14 cellular contexts compared by ENCODE assay signal in genomic region chr6:27141472-27142015, GRCh38.
DNase-seq lines count a peak whose midpoint lies in the region; ATAC-seq and TF ChIP-seq lines count a peak whose summit lies in the region.
"Had no signal": no experiment of that assay in that cellular context is flagged by ENCODE, and none has a peak within 500 bp of the region (broad histone marks: within the 10 kb centered on the region; RNA-seq: fewer than 3 reads in every experiment).

No MANE protein-coding gene starts in this region.

- peak overlapping the region; percentile 66 for H3K9ac ChIP-seq in HUES48 (ENCODE audit: low read depth, low read length)

- TF ChIP-seq CTCF in activated B cell treated with CpG ODN at 0.5 μM for 24 hours (IDR thresholded peaks at IDR 0.05), result no peak

- H3K4me1 Mint-ChIP-seq in activated B cell treated with CpG ODN at 0.5 μM for 24 hours, result peaks cover 59% of the 10 kb centered on the region
- H3K4me1 Mint-ChIP-seq in naive thymus-derived CD4-positive, alpha-beta T cell, result peaks cover 29 to 64% (median 52%) of the 10 kb centered on the region in 7 donors

- ATAC-seq in activated B cell treated with CpG ODN at 0.5 μM for 24 hours (ENCODE audit: low read depth), result no peak
- ATAC-seq in naive thymus-derived CD4-positive, alpha-beta T cell, result no peak
- no peak for ATAC-seq in GM21576 (IDR thresholded peaks at IDR 0.05; ENCODE audit: unreplicated experiment)
- ATAC-seq: left colon had no signal

- CTCF ChIA-PET in activated B cell treated with CpG ODN at 0.5 μM for 24 hours (lab: Charles Lee), result no interaction called here
- CTCF ChIA-PET in naive thymus-derived CD4-positive, alpha-beta T cell (lab: Charles Lee), result no interaction called here

- H3K27me3 Mint-ChIP-seq in activated B cell treated with CpG ODN at 0.5 μM for 24 hours, result no peaks in the 10 kb centered on the region
- H3K27me3 Mint-ChIP-seq in naive thymus-derived CD4-positive, alpha-beta T cell, result no peaks in the 10 kb centered on the region

- H3K27me3 ChIP-seq in HUES48 (ENCODE audit: control insufficient read depth, insufficient read depth, low read length), result no peaks in the 10 kb centered on the region
- H3K27me3 ChIP-seq in naive thymus-derived CD4-positive, alpha-beta T cell (ENCODE audit: control insufficient read depth in 2 of 2, insufficient read depth in 2 of 2, low read length in 2 of 2), result no peaks in the 10 kb centered on the region

- POLR2A ChIA-PET in activated B cell treated with CpG ODN at 0.5 μM for 24 hours (lab: Charles Lee), result interaction anchor here (0.7 to 3.3 kb wide), 3 partner anchors 10 to 1121 kb away, joined by 3 to 15 read pairs (median 5); a partner anchor contains a TSS
- POLR2A ChIA-PET in naive thymus-derived CD4-positive, alpha-beta T cell (lab: Charles Lee), result interaction anchor here (2.1 to 23.3 kb wide), 2 partner anchors 11 to 1086 kb away, joined by 9 to 795 read pairs; a partner anchor contains a TSS

- H3K27ac ChIP-seq in HUES48 (ENCODE audit: low read depth, low read length), result peak overlapping the region; percentile 48
- no peak overlapping the region for H3K27ac ChIP-seq in naive thymus-derived CD4-positive, alpha-beta T cell (ENCODE audit: low read depth, low read length)
- H3K27ac ChIP-seq: prostate gland had no signal

- H3K36me3 ChIP-seq in HUES48 (ENCODE audit: control insufficient read depth, insufficient read depth, low read length), result peaks cover 33% of the 10 kb centered on the region
- peaks cover 0 to 3% (median 0%) of the 10 kb centered on the region in 3 experiments for H3K36me3 ChIP-seq in naive thymus-derived CD4-positive, alpha-beta T cell (ENCODE audit: control insufficient read depth in 2 of 3, insufficient read depth in 3 of 3, low read length in 3 of 3)
- H3K36me3 ChIP-seq: prostate gland had no signal

- DNase-seq in NCI-H748 (lab: John Stamatoyannopoulos, UW; ENCODE audit: unreplicated experiment) (peak; percentile 31), NCI-H748 treated with DMSO at 0.1 percent for 48 hours (lab: John Stamatoyannopoulos, UW) (no peak), activated B cell treated with CpG ODN at 0.5 μM for 24 hours (no peak), NCI-H2029 (lab: John Stamatoyannopoulos, UW) (no peak), AG08396 (ENCODE audit: low spot score) (no peak)
- DNase-seq in naive thymus-derived CD4-positive, alpha-beta T cell, result no peak
- DNase-seq: ACHN; activated CD8-positive, alpha-beta memory T cell treated with anti-CD3 and anti-CD28 coated beads, Interleukin-2, amount 50 U/mL, for 4 hours; GDM1; left colon; NCI-H226 had no signal

- H3K9me3 Mint-ChIP-seq in activated B cell treated with CpG ODN at 0.5 μM for 24 hours, result no peaks in the 10 kb centered on the region
- H3K9me3 Mint-ChIP-seq in naive thymus-derived CD4-positive, alpha-beta T cell, result no peaks in the 10 kb centered on the region

- H3K4me3 ChIP-seq in HUES48 (ENCODE audit: low read depth, low read length), result peak overlapping the region; percentile 63
- H3K4me3 ChIP-seq in naive thymus-derived CD4-positive, alpha-beta T cell (ENCODE audit: low read length), result no peak overlapping the region
- H3K4me3 ChIP-seq: prostate gland had no signal

- intact Hi-C loops in activated B cell treated with CpG ODN at 0.5 μM for 24 hours (cut with micrococcal nuclease), result no loop called here
- intact Hi-C loops in naive thymus-derived CD4-positive, alpha-beta T cell (cut with micrococcal nuclease), result loop anchor here in 1 of 2 donors (1.0 kb wide), 1 partner anchor 8 kb away; a partner anchor contains a TSS

- peaks cover 31% of the 10 kb centered on the region for H3K36me3 Mint-ChIP-seq in activated B cell treated with CpG ODN at 0.5 μM for 24 hours (ENCODE audit: low read depth)
- peaks cover 0 to 8% (median 3%) of the 10 kb centered on the region in 5 donors for H3K36me3 Mint-ChIP-seq in naive thymus-derived CD4-positive, alpha-beta T cell

- H3K4me3 Mint-ChIP-seq in activated B cell treated with CpG ODN at 0.5 μM for 24 hours, result peak overlapping the region; percentile 72
- H3K4me3 Mint-ChIP-seq in naive thymus-derived CD4-positive, alpha-beta T cell, result peak overlapping the region; percentile 1 to 93 (median 54)

- peaks cover 27% of the 10 kb centered on the region for H3K4me1 ChIP-seq in HUES48 (ENCODE audit: control insufficient read depth, insufficient read depth, low read length)
- peaks cover 12 to 29% of the 10 kb centered on the region in 2 donors for H3K4me1 ChIP-seq in naive thymus-derived CD4-positive, alpha-beta T cell (ENCODE audit: control insufficient read depth in 2 of 2, insufficient read depth in 2 of 2, low read length in 2 of 2)
- H3K4me1 ChIP-seq: prostate gland had no signal

- H3K27ac Mint-ChIP-seq in activated B cell treated with CpG ODN at 0.5 μM for 24 hours, result peak overlapping the region; percentile 85
- peak overlapping the region in 8 of 9 donors; percentile 5 to 98 (median 54) for H3K27ac Mint-ChIP-seq in naive thymus-derived CD4-positive, alpha-beta T cell

- H3K9me3 ChIP-seq in HUES48 (ENCODE audit: control insufficient read depth, insufficient read depth, low read length), result no peaks in the 10 kb centered on the region
- H3K9me3 ChIP-seq in naive thymus-derived CD4-positive, alpha-beta T cell (ENCODE audit: control insufficient read depth in 2 of 3, low read length in 3 of 3), result no peaks in the 10 kb centered on the region
- H3K9me3 ChIP-seq: prostate gland had no signal
